In genomic region chr2:238771639-238772038, GRCh38 we compare ENCODE assay signal across 25 cellular contexts.
"Had no signal": no experiment of that assay in that cellular context is flagged by ENCODE, and none has a peak within 500 bp of the region (broad histone marks: within the 10 kb centered on the region; RNA-seq: fewer than 3 reads in every experiment).

No MANE protein-coding gene starts in this region.

- H3K36me3 Mint-ChIP-seq: activated naive CD8-positive, alpha-beta T cell treated with anti-CD3 and anti-CD28 coated beads for 36 hours; brain; naive thymus-derived CD4-positive, alpha-beta T cell had no signal

- H3K4me1 Mint-ChIP-seq: activated naive CD8-positive, alpha-beta T cell treated with anti-CD3 and anti-CD28 coated beads for 36 hours had no signal

- H3K4me3 Mint-ChIP-seq: activated naive CD4-positive, alpha-beta T cell treated with anti-CD3 and anti-CD28 coated beads for 36 hours; activated naive CD8-positive, alpha-beta T cell treated with anti-CD3 and anti-CD28 coated beads for 36 hours; activated T-helper 1 cell treated with anti-CD3 and anti-CD28 coated beads, Interleukin-12 subunit alpha, Interleukin-12 subunit beta, Interleukin-2, Interleukin-4 antibody, amounts not matched to agents 30 ng/mL and 10 ng/mL and 1 ng/mL, durations not matched to agents 14 hours and 24 hours and 36 hours; naive thymus-derived CD4-positive, alpha-beta T cell; neural crest cell had no signal

- H3K4me3 ChIP-seq: adrenal gland, gastrocnemius medialis, spleen, thoracic aorta had no signal

- H3K9me3 ChIP-seq: adrenal gland, gastrocnemius medialis, thoracic aorta had no signal

- H3K27ac Mint-ChIP-seq: activated naive CD4-positive, alpha-beta T cell treated with anti-CD3 and anti-CD28 coated beads for 36 hours; activated naive CD8-positive, alpha-beta T cell treated with anti-CD3 and anti-CD28 coated beads for 36 hours; activated T-helper 1 cell treated with anti-CD3 and anti-CD28 coated beads, Interleukin-12 subunit alpha, Interleukin-12 subunit beta, Interleukin-2, Interleukin-4 antibody, amounts not matched to agents 30 ng/mL and 10 ng/mL and 1 ng/mL, durations not matched to agents 14 hours and 24 hours and 36 hours; naive thymus-derived CD4-positive, alpha-beta T cell had no signal

- ATAC-seq: activated CD4-positive, CD25-positive, alpha-beta regulatory T cell treated with anti-CD3 and anti-CD28 coated beads, Interleukin-2, amount 50 U/mL, for 24 hours; esophagus mucosa; gastrocnemius medialis; left ventricle myocardium superior; naive thymus-derived CD4-positive, alpha-beta T cell had no signal

- H3K27ac ChIP-seq: adrenal gland, gastrocnemius medialis, spleen, thoracic aorta, VCaP had no signal

- H3K9me3 Mint-ChIP-seq: activated naive CD4-positive, alpha-beta T cell treated with anti-CD3 and anti-CD28 coated beads for 36 hours; activated naive CD8-positive, alpha-beta T cell treated with anti-CD3 and anti-CD28 coated beads for 36 hours; activated T-helper 1 cell treated with anti-CD3 and anti-CD28 coated beads, Interleukin-12 subunit alpha, Interleukin-12 subunit beta, Interleukin-2, Interleukin-4 antibody, amounts not matched to agents 30 ng/mL and 10 ng/mL and 1 ng/mL, durations not matched to agents 14 hours and 24 hours and 36 hours; neural crest cell had no signal

- DNase-seq: activated CD4-positive, alpha-beta T cell treated with anti-CD3 and anti-CD28 coated beads for 48 hours; activated CD4-positive, alpha-beta T cell treated with anti-CD3 and anti-CD28 coated beads, Interleukin-2, amount 50 U/mL, for 48 hours; activated CD8-positive, alpha-beta memory T cell treated with anti-CD3 and anti-CD28 coated beads for 24 hours; activated effector memory CD4-positive, alpha-beta T cell treated with anti-CD3 and anti-CD28 coated beads, Interleukin-2, amount 50 U/mL, for 16 hours; activated naive CD4-positive, alpha-beta T cell treated with anti-CD3 and anti-CD28 coated beads for 36 hours; activated naive CD8-positive, alpha-beta T cell treated with anti-CD3 and anti-CD28 coated beads for 36 hours; adrenal gland; aorta; cortex of kidney; gastrocnemius medialis; head of caudate nucleus; left cardiac atrium; left ventricle myocardium superior; naive thymus-derived CD4-positive, alpha-beta T cell; right cardiac atrium; spleen; stimulated activated naive CD4-positive, alpha-beta T cell; trophoblast cell had no signal

- H3K4me1 ChIP-seq: adrenal gland, gastrocnemius medialis, spleen had no signal

- H3K36me3 ChIP-seq: adrenal gland, gastrocnemius medialis, spleen, thoracic aorta had no signal
